Comparison of ENCODE assay signal across 18 cellular contexts in genomic region chr4:71259305-71259704, GRCh38.
DNase-seq lines count a peak whose midpoint lies in the region; ATAC-seq, FAIRE-seq and TF ChIP-seq lines count a peak whose summit lies in the region.
"Had no signal": no experiment of that assay in that cellular context is flagged by ENCODE, and none has a peak within 500 bp of the region (broad histone marks: within the 10 kb centered on the region; RNA-seq: fewer than 3 reads in every experiment).

No MANE protein-coding gene starts in this region.

- peak overlapping the region; percentile 77 for H3K27ac ChIP-seq in caudate nucleus (ENCODE audit: low read depth, low read length)
- peak overlapping the region; percentile 68 for H3K27ac ChIP-seq in right cardiac atrium (ENCODE audit: low read length)
- H3K27ac ChIP-seq in small intestine (ENCODE audit: low read depth in 1 of 2, low read length in 1 of 2): no peak overlapping the region
- no peak overlapping the region for H3K27ac ChIP-seq in lower lobe of right lung
- H3K27ac ChIP-seq: VCaP had no signal

- H3K27me3 ChIP-seq in right cardiac atrium (ENCODE audit: control insufficient read depth, insufficient read depth) (no peaks in the 10 kb centered on the region), small intestine (ENCODE audit: control insufficient read depth in 2 of 2, insufficient read depth in 2 of 2, low read length in 2 of 2) (no peaks in the 10 kb centered on the region), lower lobe of right lung (ENCODE audit: low read depth) (no peaks in the 10 kb centered on the region)

- 52% methylated on average over 5 of the region's 5 CpGs for WGBS in right cardiac atrium
- 83 to 95% (median 94%) methylated on average over 5 of the region's 5 CpGs for WGBS in small intestine, 3 donors

- TF ChIP-seq CTCF in lower lobe of right lung (IDR thresholded peaks at IDR 0.05): no peak

- no peaks in the 10 kb centered on the region for H3K9me3 Mint-ChIP-seq in naive thymus-derived CD8-positive, alpha-beta T cell
- H3K9me3 Mint-ChIP-seq: effector memory CD8-positive, alpha-beta T cell; H9; T-helper 1 cell treated with Interleukin-12 subunit alpha and Interleukin-12 subunit beta and Interleukin-4 antibody, amounts not matched to agents 30 μg/mL and 1 μg/mL, for 36 hours had no signal

- no peak for FAIRE-seq in small intestine (lab: Jason Lieb, UNC)
- FAIRE-seq: GM12878 had no signal

- H3K36me3 ChIP-seq in small intestine (ENCODE audit: control insufficient read depth in 2 of 2, insufficient read depth in 2 of 2, low read length in 2 of 2) (peaks cover 0 to 5% of the 10 kb centered on the region in 2 donors), lower lobe of right lung (no peaks in the 10 kb centered on the region)

- ATAC-seq in right cardiac atrium (peak; percentile 40 to 67), lower lobe of right lung (no peak)
- no peak for ATAC-seq in naive thymus-derived CD8-positive, alpha-beta T cell
- ATAC-seq: effector memory CD8-positive, alpha-beta T cell; stimulated activated naive CD8-positive, alpha-beta T cell treated with anti-CD3 and anti-CD28 coated beads, Interleukin-15, Interleukin-2, amounts not matched to agents 100 U/mL and 50 U/mL, for 24 hours had no signal

- POLR2A ChIA-PET in naive thymus-derived CD8-positive, alpha-beta T cell (lab: Charles Lee): no interaction called here

- H3K36me3 Mint-ChIP-seq in naive thymus-derived CD8-positive, alpha-beta T cell: no peaks in the 10 kb centered on the region

- H3K4me1 Mint-ChIP-seq in naive thymus-derived CD8-positive, alpha-beta T cell: peaks cover 4 to 26% (median 13%) of the 10 kb centered on the region in 4 donors

- DNase-seq in Ammon's horn (ENCODE audit: low spot score) (peak; percentile 49), caudate nucleus (lab: John Stamatoyannopoulos, UW) (peak in 47 of 61 donors; percentile 2 to 87 (median 48)), right cardiac atrium (peak in 2 of 3 donors; percentile 34 to 58), posterior cingulate gyrus (peak in 9 of 10 donors; percentile 24 to 94 (median 66)), small intestine (no peak), lower lobe of right lung (no peak), DMS53 (lab: John Stamatoyannopoulos, UW) (no peak)
- DNase-seq in naive thymus-derived CD8-positive, alpha-beta T cell: no peak
- DNase-seq: activated gamma-delta T cell treated with Interleukin-2 at 50 U/mL for 16 hours; effector memory CD8-positive, alpha-beta T cell; H9; mesendoderm; NCI-H748 treated with DMSO at 0.1 percent for 48 hours; stimulated activated CD4-positive, alpha-beta T cell treated with anti-CD3 and anti-CD28 coated beads, Interleukin-2, amount 100 ng/mL, for 24 hours; stimulated activated naive CD8-positive, alpha-beta T cell treated with anti-CD3 and anti-CD28 coated beads, Interleukin-15, Interleukin-2, amounts not matched to agents 100 U/mL and 50 U/mL, for 24 hours had no signal

- peaks cover 0 to 7% (median 1%) of the 10 kb centered on the region in 5 donors for H3K27me3 Mint-ChIP-seq in naive thymus-derived CD8-positive, alpha-beta T cell
- H3K27me3 Mint-ChIP-seq: effector memory CD8-positive, alpha-beta T cell had no signal

- H3K4me1 ChIP-seq in right cardiac atrium (ENCODE audit: control insufficient read depth, insufficient read depth, low read length): peaks cover 5% of the 10 kb centered on the region
- no peaks in the 10 kb centered on the region for H3K4me1 ChIP-seq in small intestine (ENCODE audit: control insufficient read depth in 2 of 2, insufficient read depth in 1 of 2, low read depth in 1 of 2, low read length in 1 of 2)
- peaks cover 22% of the 10 kb centered on the region for H3K4me1 ChIP-seq in lower lobe of right lung

- H3K4me3 ChIP-seq in right cardiac atrium (ENCODE audit: low read length): no peak overlapping the region
- H3K4me3 ChIP-seq in small intestine (ENCODE audit: low read depth in 1 of 2, low read length in 2 of 2): no peak overlapping the region
- no peak overlapping the region for H3K4me3 ChIP-seq in lower lobe of right lung
- H3K4me3 ChIP-seq: GM12878 had no signal

- peak overlapping the region in 1 of 10 donors; percentile 54 for H3K27ac Mint-ChIP-seq in naive thymus-derived CD8-positive, alpha-beta T cell
- H3K27ac Mint-ChIP-seq: effector memory CD8-positive, alpha-beta T cell; T-helper 1 cell treated with Interleukin-12 subunit alpha and Interleukin-12 subunit beta and Interleukin-4 antibody, amounts not matched to agents 30 μg/mL and 1 μg/mL, for 36 hours had no signal

- H3K9me3 ChIP-seq in right cardiac atrium (ENCODE audit: control insufficient read depth, low read length): no peaks in the 10 kb centered on the region
- H3K9me3 ChIP-seq in small intestine (ENCODE audit: control insufficient read depth, low read depth): no peaks in the 10 kb centered on the region
- no peaks in the 10 kb centered on the region for H3K9me3 ChIP-seq in lower lobe of right lung

- intact Hi-C loops in right cardiac atrium (cut with DNase I) (no loop called here), posterior cingulate gyrus (cut with DNase I) (no loop called here), lower lobe of right lung (cut with DNase I) (no loop called here)

- no peak overlapping the region for H3K4me3 Mint-ChIP-seq in naive thymus-derived CD8-positive, alpha-beta T cell
- H3K4me3 Mint-ChIP-seq: effector memory CD8-positive, alpha-beta T cell; H9; T-helper 1 cell treated with Interleukin-12 subunit alpha and Interleukin-12 subunit beta and Interleukin-4 antibody, amounts not matched to agents 30 μg/mL and 1 μg/mL, for 36 hours had no signal

Comparison
In these comparisons a context has a peak if more than half of its experiments do, and no peak if none do; other contexts are left out.
1. DNase-seq: peak in Ammon's horn (single experiment), caudate nucleus (47 of 61), right cardiac atrium (2 of 3) and posterior cingulate gyrus (9 of 10); none in small intestine (single experiment), naive thymus-derived CD8-positive, alpha-beta T cell (0 of 10), lower lobe of right lung (single experiment) and DMS53 (single experiment).
2. H3K27ac ChIP-seq: peak in caudate nucleus (single experiment) and right cardiac atrium (single experiment); none in small intestine (0 of 2) and lower lobe of right lung (single experiment).
3. ATAC-seq: peak in right cardiac atrium (2 of 2); none in naive thymus-derived CD8-positive, alpha-beta T cell (0 of 2) and lower lobe of right lung (0 of 2).